ENCODE assay signal across 23 cellular contexts in the genomic region with DNA sequence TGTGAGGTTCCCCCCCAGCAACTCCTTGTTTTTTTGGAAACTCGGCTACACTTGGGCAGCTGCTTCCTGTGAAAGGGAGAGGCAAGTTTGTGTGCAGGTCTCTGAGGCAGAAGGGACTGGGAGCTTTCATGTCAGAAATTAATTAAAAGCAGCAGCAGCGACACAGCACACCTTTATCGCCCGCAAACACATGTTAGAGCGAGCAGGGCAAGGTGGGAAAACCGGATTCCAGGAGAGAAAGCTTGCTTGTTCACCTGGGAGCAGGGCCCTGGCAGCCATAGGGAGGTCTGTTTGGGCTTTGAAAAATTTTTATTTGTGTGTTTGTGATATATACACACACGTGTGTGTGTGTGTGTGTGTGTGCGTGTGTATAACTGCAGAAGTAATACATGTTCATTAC.
DNase-seq lines count a peak whose midpoint lies in the region; ATAC-seq, FAIRE-seq and TF ChIP-seq lines count a peak whose summit lies in the region.
"Had no signal": no experiment of that assay in that cellular context is flagged by ENCODE, and none has a peak within 500 bp of the region (broad histone marks: within the 10 kb centered on the region; RNA-seq: fewer than 3 reads in every experiment).

No MANE protein-coding gene starts in this region.

- TF ChIP-seq EP300 in tibial nerve (IDR thresholded peaks at IDR 0.05): no peak

- CTCF ChIA-PET in WTC11 (lab: Charles Lee): interaction anchor here (0.5 to 0.8 kb wide), 2 partner anchors 21 to 156 kb away, joined by 3 read pairs; no protein-coding TSS in a partner anchor

- no peaks in the 10 kb centered on the region for H3K9me3 Mint-ChIP-seq in WTC11

- 20 to 25% methylated on average over 8 of the region's 8 CpGs for WGBS in pancreas, 2 donors
- WGBS in tibial nerve, 2 donors: 71 to 72% methylated on average over 8 of the region's 8 CpGs
- 23% methylated on average over 8 of the region's 8 CpGs for WGBS in right lobe of liver (ENCODE audit: insufficient coverage, low coverage, low lambda C conversion rate, missing lambda C conversion rate)

- H3K27ac ChIP-seq in BLaER1 treated with 17β-estradiol and CSF1 and Interleukin-3, amounts not matched to agents 10 nM and 100 nM: no peak overlapping the region
- H3K27ac ChIP-seq in pancreas (no peak overlapping the region), tibial nerve (no peak overlapping the region), colonic mucosa (no peak overlapping the region), right lobe of liver (no peak overlapping the region)

- TF ChIP-seq CTCF in WTC11 (IDR thresholded peaks at IDR 0.05): no peak
- TF ChIP-seq CTCF in epithelial cell of esophagus (IDR thresholded peaks at IDR 0.05; ENCODE audit: insufficient read depth, low read depth, low read length, missing control alignments): no peak
- no peak for TF ChIP-seq CTCF in pancreas (IDR thresholded peaks at IDR 0.05)
- TF ChIP-seq CTCF in tibial nerve (IDR thresholded peaks at IDR 0.05): no peak
- TF ChIP-seq CTCF in colonic mucosa (IDR thresholded peaks at IDR 0.05): no peak
- TF ChIP-seq CTCF in right lobe of liver (IDR thresholded peaks at IDR 0.05): no peak

- H3K4me3 Mint-ChIP-seq in WTC11: peak overlapping the region; percentile 7; the same call in 1 of the 2 replicates
- H3K4me3 Mint-ChIP-seq: CD4-positive, alpha-beta memory T cell had no signal

- DNase-seq in WTC11 (ENCODE audit: low spot score) (no peak), epithelial cell of esophagus (ENCODE audit: low read depth) (peak; percentile 44), pancreas (peak in 2 of 6 donors; percentile 16 to 23), tibial nerve (ENCODE audit: low spot score in 2 of 2) (no peak), colonic mucosa (no peak), right lobe of liver (no peak)
- DNase-seq: BE2C; CD4-positive, alpha-beta memory T cell; DMS153; GF-D8; GOT3; MM.1S; NCI-H1092; NCI-H1436 treated with DMSO at 0.1 percent for 48 hours; NCI-H2029 treated with DMSO at 0.1 percent for 48 hours; NCI-H2171 treated with DMSO at 0.1 percent for 48 hours; NCI-H446; NK-92 treated with Interleukin-12 subunit alpha and Interleukin-12 subunit beta, amount 100 ng/mL, for 24 hours had no signal

- no peaks in the 10 kb centered on the region for H3K36me3 ChIP-seq in BLaER1 treated with 17β-estradiol and CSF1 and Interleukin-3, amounts not matched to agents 10 nM and 100 nM
- H3K36me3 ChIP-seq in pancreas: no peaks in the 10 kb centered on the region
- H3K36me3 ChIP-seq in tibial nerve: no peaks in the 10 kb centered on the region
- H3K36me3 ChIP-seq in colonic mucosa: no peaks in the 10 kb centered on the region
- H3K36me3 ChIP-seq in right lobe of liver: no peaks in the 10 kb centered on the region
- H3K36me3 ChIP-seq: BE2C had no signal

- POLR2A ChIA-PET in WTC11 (lab: Charles Lee): no interaction called here

- no peak for TF ChIP-seq POLR2A in tibial nerve (IDR thresholded peaks at IDR 0.05)
- no peak for TF ChIP-seq POLR2A in right lobe of liver (IDR thresholded peaks at IDR 0.05)

- peaks cover 3% of the 10 kb centered on the region; the same call in 1 of the 2 replicates for H3K27me3 Mint-ChIP-seq in WTC11 (ENCODE audit: low read depth)

- no peaks in the 10 kb centered on the region for H3K27me3 ChIP-seq in BLaER1 treated with 17β-estradiol and CSF1 and Interleukin-3, amounts not matched to agents 10 nM and 100 nM
- no peaks in the 10 kb centered on the region for H3K27me3 ChIP-seq in pancreas
- peaks cover 0 to 23% of the 10 kb centered on the region in 2 donors for H3K27me3 ChIP-seq in tibial nerve
- H3K27me3 ChIP-seq in colonic mucosa: no peaks in the 10 kb centered on the region
- peaks cover 0 to 6% of the 10 kb centered on the region in 2 donors for H3K27me3 ChIP-seq in right lobe of liver
- H3K27me3 ChIP-seq: BE2C had no signal

- H3K9ac ChIP-seq in BLaER1 treated with 17β-estradiol and CSF1 and Interleukin-3, amounts not matched to agents 10 nM and 100 nM: no peak overlapping the region
- no peak overlapping the region for H3K9ac ChIP-seq in colonic mucosa (ENCODE audit: low read depth in 2 of 2, low read length in 2 of 2)

- H3K4me3 ChIP-seq in BLaER1 treated with 17β-estradiol and CSF1 and Interleukin-3, amounts not matched to agents 10 nM and 100 nM: no peak overlapping the region
- H3K4me3 ChIP-seq in epithelial cell of esophagus (ENCODE audit: low read length) (no peak overlapping the region), pancreas (no peak overlapping the region), tibial nerve (no peak overlapping the region), colonic mucosa (no peak overlapping the region), right lobe of liver (no peak overlapping the region)

- ATAC-seq in WTC11: peak; percentile 22; the same call in 1 of the 2 replicates
- peak; percentile 53 to 76 (median 60) for ATAC-seq in pancreas
- ATAC-seq in right lobe of liver: no peak
- ATAC-seq: Right ventricle myocardium inferior had no signal

- H3K4me2 ChIP-seq in BLaER1 treated with 17β-estradiol and CSF1 and Interleukin-3, amounts not matched to agents 10 nM and 100 nM: peak overlapping the region; percentile 4 to 77 (median 65); a peak in 21 of 22 replicates

- H3K4me1 Mint-ChIP-seq in WTC11: peaks cover 39% of the 10 kb centered on the region
- H3K4me1 Mint-ChIP-seq: CD4-positive, alpha-beta memory T cell had no signal

- no peaks in the 10 kb centered on the region for H4K20me1 ChIP-seq in BLaER1 treated with 17β-estradiol and CSF1 and Interleukin-3, amounts not matched to agents 10 nM and 100 nM

- no peak for FAIRE-seq in pancreas (lab: Jason Lieb, UNC)
- FAIRE-seq: A204.1, GM19239, RCC 7860 had no signal

- intact Hi-C loops in pancreas (cut with DNase I): no loop called here
- intact Hi-C loops in colonic mucosa (cut with DNase I): no loop called here
- intact Hi-C loops in right lobe of liver (cut with DNase I): no loop called here

- peaks cover 11 to 37% (median 27%) of the 10 kb centered on the region in 10 experiments for H3K4me1 ChIP-seq in BLaER1 treated with 17β-estradiol and CSF1 and Interleukin-3, amounts not matched to agents 10 nM and 100 nM
- H3K4me1 ChIP-seq in pancreas (peaks cover 0 to 7% (median 0%) of the 10 kb centered on the region in 3 donors), tibial nerve (peaks cover 0 to 10% (median under 1%) of the 10 kb centered on the region in 4 donors), colonic mucosa (no peaks in the 10 kb centered on the region), right lobe of liver (no peaks in the 10 kb centered on the region)

- H3K9me3 ChIP-seq in BLaER1 treated with 17β-estradiol and CSF1 and Interleukin-3, amounts not matched to agents 10 nM and 100 nM (replicated peaks in 1 of 11): no peaks in the 10 kb centered on the region
- H3K9me3 ChIP-seq in pancreas (no peaks in the 10 kb centered on the region), tibial nerve (no peaks in the 10 kb centered on the region), colonic mucosa (no peaks in the 10 kb centered on the region), right lobe of liver (no peaks in the 10 kb centered on the region)
- H3K9me3 ChIP-seq: BE2C had no signal

- no peaks in the 10 kb centered on the region for H3K36me3 Mint-ChIP-seq in WTC11
- H3K36me3 Mint-ChIP-seq: CD4-positive, alpha-beta memory T cell had no signal

- H3K27ac Mint-ChIP-seq in WTC11: peak overlapping the region; percentile 51; the same call in 1 of the 2 replicates
- H3K27ac Mint-ChIP-seq: CD4-positive, alpha-beta memory T cell had no signal

TF ChIP-seq in WTC11, 78 proteins besides CTCF, POLR2A, EP300 and RAD21 (continues in another document):
- TF ChIP-seq ATF1 (CRISPR knock-in tag; IDR thresholded peaks at IDR 0.05): no peak
- TF ChIP-seq, protein P1, sequence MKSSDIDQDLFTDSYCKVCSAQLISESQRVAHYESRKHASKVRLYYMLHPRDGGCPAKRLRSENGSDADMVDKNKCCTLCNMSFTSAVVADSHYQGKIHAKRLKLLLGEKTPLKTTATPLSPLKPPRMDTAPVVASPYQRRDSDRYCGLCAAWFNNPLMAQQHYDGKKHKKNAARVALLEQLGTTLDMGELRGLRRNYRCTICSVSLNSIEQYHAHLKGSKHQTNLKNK (CRISPR knock-in tag; IDR thresholded peaks at IDR 0.05): no peak
- no peak for TF ChIP-seq ZNF416 (CRISPR knock-in tag; IDR thresholded peaks at IDR 0.05)
- TF ChIP-seq ZNF121 (CRISPR knock-in tag; IDR thresholded peaks at IDR 0.05): no peak
- TF ChIP-seq ZNF317 (CRISPR knock-in tag; IDR thresholded peaks at IDR 0.05; ENCODE audit: borderline replicate concordance, low read depth): no peak
- no peak for TF ChIP-seq ESRRA (CRISPR knock-in tag; IDR thresholded peaks at IDR 0.05; ENCODE audit: borderline replicate concordance)
- TF ChIP-seq CREB1 (CRISPR knock-in tag; IDR thresholded peaks at IDR 0.05): no peak
- TF ChIP-seq, protein P2, sequence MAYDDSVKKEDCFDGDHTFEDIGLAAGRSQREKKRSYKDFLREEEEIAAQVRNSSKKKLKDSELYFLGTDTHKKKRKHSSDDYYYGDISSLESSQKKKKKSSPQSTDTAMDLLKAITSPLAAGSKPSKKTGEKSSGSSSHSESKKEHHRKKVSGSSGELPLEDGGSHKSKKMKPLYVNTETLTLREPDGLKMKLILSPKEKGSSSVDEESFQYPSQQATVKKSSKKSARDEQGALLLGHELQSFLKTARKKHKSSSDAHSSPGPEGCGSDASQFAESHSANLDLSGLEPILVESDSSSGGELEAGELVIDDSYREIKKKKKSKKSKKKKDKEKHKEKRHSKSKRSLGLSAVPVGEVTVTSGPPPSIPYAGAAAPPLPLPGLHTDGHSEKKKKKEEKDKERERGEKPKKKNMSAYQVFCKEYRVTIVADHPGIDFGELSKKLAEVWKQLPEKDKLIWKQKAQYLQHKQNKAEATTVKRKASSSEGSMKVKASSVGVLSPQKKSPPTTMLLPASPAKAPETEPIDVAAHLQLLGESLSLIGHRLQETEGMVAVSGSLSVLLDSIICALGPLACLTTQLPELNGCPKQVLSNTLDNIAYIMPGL (CRISPR knock-in tag; IDR thresholded peaks at IDR 0.05): no peak
- TF ChIP-seq ZNF423 (CRISPR knock-in tag; IDR thresholded peaks at IDR 0.05): no peak
- no peak for TF ChIP-seq TP53 (CRISPR knock-in tag; IDR thresholded peaks at IDR 0.05)
- TF ChIP-seq JAZF1 (CRISPR knock-in tag; IDR thresholded peaks at IDR 0.05): no peak

Comparison
In these comparisons a context has a peak if more than half of its experiments do, and no peak if none do; other contexts are left out.
1. ATAC-seq: peak in WTC11 (single experiment) and pancreas (4 of 4); none in right lobe of liver (0 of 4).